1 cellular context compared by ENCODE assay signal in the genomic region with DNA sequence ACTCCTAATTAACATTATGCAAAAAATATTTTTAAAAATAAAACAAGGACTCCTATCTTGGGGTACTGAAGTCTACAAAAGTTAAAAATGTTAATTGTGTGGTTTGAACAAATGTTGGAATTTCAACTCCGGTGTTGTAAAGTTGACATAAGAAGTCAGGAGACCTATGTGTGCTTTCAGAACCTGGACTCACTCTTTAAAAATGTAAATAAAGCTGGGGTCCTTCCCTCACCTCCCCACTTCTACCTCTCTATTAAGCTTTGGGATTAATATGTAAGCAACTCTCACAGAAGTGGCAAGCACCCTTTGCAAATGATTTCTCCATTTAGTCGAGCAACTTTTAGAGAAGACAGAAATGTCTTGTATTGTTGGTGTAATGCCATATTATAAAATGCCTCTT.
TF ChIP-seq lines count a peak whose summit lies in the region.

No MANE protein-coding gene starts in this region.

TF ChIP-seq in SK-N-SH treated with all-trans-retinoic acid at 6 μM for 48 hours, 23 proteins besides CTCF, POLR2A, EP300 and RAD21:
- TF ChIP-seq, protein P1, sequence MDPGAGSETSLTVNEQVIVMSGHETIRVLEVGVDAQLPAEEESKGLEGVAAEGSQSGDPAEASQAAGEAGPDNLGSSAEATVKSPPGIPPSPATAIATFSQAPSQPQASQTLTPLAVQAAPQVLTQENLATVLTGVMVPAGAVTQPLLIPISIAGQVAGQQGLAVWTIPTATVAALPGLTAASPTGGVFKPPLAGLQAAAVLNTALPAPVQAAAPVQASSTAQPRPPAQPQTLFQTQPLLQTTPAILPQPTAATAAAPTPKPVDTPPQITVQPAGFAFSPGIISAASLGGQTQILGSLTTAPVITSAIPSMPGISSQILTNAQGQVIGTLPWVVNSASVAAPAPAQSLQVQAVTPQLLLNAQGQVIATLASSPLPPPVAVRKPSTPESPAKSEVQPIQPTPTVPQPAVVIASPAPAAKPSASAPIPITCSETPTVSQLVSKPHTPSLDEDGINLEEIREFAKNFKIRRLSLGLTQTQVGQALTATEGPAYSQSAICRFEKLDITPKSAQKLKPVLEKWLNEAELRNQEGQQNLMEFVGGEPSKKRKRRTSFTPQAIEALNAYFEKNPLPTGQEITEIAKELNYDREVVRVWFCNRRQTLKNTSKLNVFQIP (CRISPR knock-in tag; IDR thresholded peaks at IDR 0.05; ENCODE audit: borderline replicate concordance, low read depth), result no peak
- TF ChIP-seq ZNF8 (CRISPR knock-in tag; IDR thresholded peaks at IDR 0.05) (no peak), RARB (CRISPR knock-in tag; IDR thresholded peaks at IDR 0.05) (no peak)
